8 cellular contexts compared by ENCODE assay signal in genomic region chr6:82246370-82246769, GRCh38. TPM values are rescaled to one million over a fixed set of nuclear protein-coding genes. Genes with fewer than 3 reads are reported as not detected.
DNase-seq lines count a peak whose midpoint lies in the region; ATAC-seq and TF ChIP-seq lines count a peak whose summit lies in the region.

No MANE protein-coding gene starts in this region.

- H3K27ac Mint-ChIP-seq in H9, result peak overlapping the region in 2 of 3 experiments; percentile 38 to 93; a peak in 4 of 7 replicates

- no peak overlapping the region for H3K56ac ChIP-seq in H9 (ENCODE audit: insufficient read length, low read depth, low read length)

- no peaks in the 10 kb centered on the region for H3K36me3 ChIP-seq in smooth muscle cell (ENCODE audit: low read depth)

- H3K27me3 ChIP-seq in H9 (ENCODE audit: insufficient read depth, low read length), result no peaks in the 10 kb centered on the region
- H3K27me3 ChIP-seq in foreskin keratinocyte, result no peaks in the 10 kb centered on the region
- H3K27me3 ChIP-seq in smooth muscle cell (ENCODE audit: low read depth), result no peaks in the 10 kb centered on the region

- H4K20me1 ChIP-seq in H9 (ENCODE audit: control insufficient read depth, insufficient read depth, insufficient read length), result no peaks in the 10 kb centered on the region
- H4K20me1 ChIP-seq in smooth muscle cell (ENCODE audit: low read depth), result peaks cover 29% of the 10 kb centered on the region

- H3K9ac ChIP-seq in H9 (ENCODE audit: extremely low read depth, insufficient read length, low read length), result no peak overlapping the region
- H3K9ac ChIP-seq in smooth muscle cell (ENCODE audit: low read depth), result peak overlapping the region; percentile 96

- no peak overlapping the region for H3K27ac ChIP-seq in H9 (ENCODE audit: insufficient read length, low read depth, low read length)
- peak overlapping the region; percentile 80 for H3K27ac ChIP-seq in foreskin keratinocyte
- H3K27ac ChIP-seq in smooth muscle cell (ENCODE audit: low read depth), result peak overlapping the region; percentile 95

- no peak overlapping the region for H2BK5ac ChIP-seq in H9 (ENCODE audit: insufficient read length, low read length)

- peaks cover 4% of the 10 kb centered on the region; the same call in 1 of the 2 replicates for H3K4me1 ChIP-seq in H9 (ENCODE audit: insufficient read depth, low read length)
- peaks cover 15% of the 10 kb centered on the region for H3K4me1 ChIP-seq in foreskin keratinocyte
- peaks cover 20% of the 10 kb centered on the region for H3K4me1 ChIP-seq in smooth muscle cell (ENCODE audit: low read depth)

- H4K8ac ChIP-seq in H9 (replicated peaks; ENCODE audit: insufficient read length, low read depth, low read length), result no peak overlapping the region

- H3T11ph ChIP-seq in H9 (ENCODE audit: low read length), result no peak overlapping the region

- H3K79me1 ChIP-seq in H9 (ENCODE audit: insufficient read depth, low read depth, low read length, poor library complexity, severe bottlenecking), result peaks cover 2% of the 10 kb centered on the region

- TF ChIP-seq CTCF in H9 (conservative IDR thresholded peaks at IDR 0.05) (no peak), WI38 (IDR thresholded peaks at IDR 0.05; ENCODE audit: low read depth, low read length) (no peak), foreskin keratinocyte (conservative IDR thresholded peaks at IDR 0.05) (no peak), smooth muscle cell (IDR thresholded peaks at IDR 0.05; ENCODE audit: borderline replicate concordance, insufficient read depth, poor library complexity, severe bottlenecking) (no peak)

- H2AFZ ChIP-seq in H9 (ENCODE audit: low read length) (no peak overlapping the region), smooth muscle cell (ENCODE audit: low read depth) (peak overlapping the region; percentile 82)

- no peaks in the 10 kb centered on the region for H3K27me3 Mint-ChIP-seq in H9 (ENCODE audit: low read depth)

- no peaks in the 10 kb centered on the region for H3F3A ChIP-seq in smooth muscle cell (ENCODE audit: low read depth)

- H3K79me2 ChIP-seq in H9 (ENCODE audit: insufficient read depth, low read length), result peaks cover 10% of the 10 kb centered on the region; the same call in 1 of the 2 replicates
- H3K79me2 ChIP-seq in smooth muscle cell (ENCODE audit: low read depth), result peaks cover 57% of the 10 kb centered on the region

- H3K4me1 Mint-ChIP-seq in H9, result peaks cover 26 to 27% of the 10 kb centered on the region in 2 experiments

- no peak overlapping the region for H2BK15ac ChIP-seq in H9 (ENCODE audit: low read depth, low read length)

- H3K23me2 ChIP-seq in H9 (ENCODE audit: insufficient read length, low read depth, low read length, poor library complexity, severe bottlenecking), result peaks cover 10% of the 10 kb centered on the region

- H3K4me3 Mint-ChIP-seq in H9, result peak overlapping the region; percentile 93 to 97

- no peak overlapping the region for H3K23ac ChIP-seq in H9 (ENCODE audit: insufficient read length, low read depth, low read length)

- H3K14ac ChIP-seq in H9 (ENCODE audit: insufficient read depth, low read length), result no peak overlapping the region

- no peak overlapping the region for H2AK5ac ChIP-seq in H9 (ENCODE audit: insufficient read length, low read length)

- H3K4me3 ChIP-seq in WI38 (ENCODE audit: low read depth, low read length) (peak overlapping the region; percentile 70), smooth muscle cell (peak overlapping the region; percentile 69)

- H3K4me2 ChIP-seq in H9 (ENCODE audit: insufficient read depth, insufficient read length, low read length) (peak overlapping the region; percentile 78), smooth muscle cell (peak overlapping the region; percentile 85)

- no peak overlapping the region for H2BK120ac ChIP-seq in H9 (ENCODE audit: low read depth, low read length, poor library complexity, severe bottlenecking)

- DNase-seq in H9 (no peak), foreskin keratinocyte (no peak), smooth muscle cell (lab: John Stamatoyannopoulos, UW; ENCODE audit: unreplicated experiment) (no peak), NCI-H2171 treated with DMSO at 0.1 percent for 48 hours (lab: John Stamatoyannopoulos, UW) (no peak), NCI-H1092 (lab: John Stamatoyannopoulos, UW) (no peak)

- no CpG with 5 or more reads among the region's 12 CpGs for WGBS in H9 (ENCODE audit: extremely low coverage, insufficient read length, low lambda C conversion rate)
- WGBS in smooth muscle cell (ENCODE audit: low lambda C conversion rate), result 85% methylated on average over 12 of the region's 12 CpGs

- ATAC-seq in foreskin keratinocyte (no peak), HG02884 (IDR thresholded peaks at IDR 0.05; ENCODE audit: unreplicated experiment) (no peak), HG02798 (IDR thresholded peaks at IDR 0.05; ENCODE audit: poor library complexity, unreplicated experiment) (no peak)

- H2BK20ac ChIP-seq in H9 (ENCODE audit: low read depth, low read length, poor library complexity, severe bottlenecking), result no peak overlapping the region

- no peak overlapping the region for H2BK12ac ChIP-seq in H9 (ENCODE audit: insufficient read length, low read depth, low read length)

- H4K5ac ChIP-seq in H9 (ENCODE audit: insufficient read length, low read depth, low read length), result no peak overlapping the region

- H3K36me3 Mint-ChIP-seq in H9 (ENCODE audit: insufficient read depth in 1 of 3, low read depth in 3 of 3), result peaks cover 5 to 27% (median 5%) of the 10 kb centered on the region in 3 experiments; a peak in 5 of 7 replicates

- H3K9me3 Mint-ChIP-seq in H9, result 0 out of 5 replicates have a peak, but pooled peaks cover 0 to 3% of the 10 kb centered on the region in 2 experiments

- no peak overlapping the region for H3K18ac ChIP-seq in H9 (ENCODE audit: insufficient read length, low read depth, low read length)

- H4K91ac ChIP-seq in H9 (ENCODE audit: insufficient read length, low read depth, low read length), result no peak overlapping the region

- no peak overlapping the region for H3K4ac ChIP-seq in H9 (ENCODE audit: low read depth, low read length)

- H3K9me3 ChIP-seq in H9 (ENCODE audit: control insufficient read depth, low read depth, low read length), result no peaks in the 10 kb centered on the region
- no peaks in the 10 kb centered on the region for H3K9me3 ChIP-seq in smooth muscle cell (replicated peaks; ENCODE audit: low read depth)

RNA-seq across cellular contexts. Expression of gene IBTK, which starts 1.2 kb away (rescaled TPM):
- total RNA-seq in H9 (2021) (17.1 and 17.8 TPM in 2 replicates), foreskin keratinocyte (29.5 and 32.1 TPM in 2 replicates), smooth muscle cell (50.7 and 69.7 TPM in 2 replicates)
- polyA plus RNA-seq in foreskin keratinocyte (14.0 and 14.4 TPM in 2 replicates), smooth muscle cell (15.3 and 21.6 TPM in 2 replicates)
